ENCODE assay signal across 8 cellular contexts in the genomic region with DNA sequence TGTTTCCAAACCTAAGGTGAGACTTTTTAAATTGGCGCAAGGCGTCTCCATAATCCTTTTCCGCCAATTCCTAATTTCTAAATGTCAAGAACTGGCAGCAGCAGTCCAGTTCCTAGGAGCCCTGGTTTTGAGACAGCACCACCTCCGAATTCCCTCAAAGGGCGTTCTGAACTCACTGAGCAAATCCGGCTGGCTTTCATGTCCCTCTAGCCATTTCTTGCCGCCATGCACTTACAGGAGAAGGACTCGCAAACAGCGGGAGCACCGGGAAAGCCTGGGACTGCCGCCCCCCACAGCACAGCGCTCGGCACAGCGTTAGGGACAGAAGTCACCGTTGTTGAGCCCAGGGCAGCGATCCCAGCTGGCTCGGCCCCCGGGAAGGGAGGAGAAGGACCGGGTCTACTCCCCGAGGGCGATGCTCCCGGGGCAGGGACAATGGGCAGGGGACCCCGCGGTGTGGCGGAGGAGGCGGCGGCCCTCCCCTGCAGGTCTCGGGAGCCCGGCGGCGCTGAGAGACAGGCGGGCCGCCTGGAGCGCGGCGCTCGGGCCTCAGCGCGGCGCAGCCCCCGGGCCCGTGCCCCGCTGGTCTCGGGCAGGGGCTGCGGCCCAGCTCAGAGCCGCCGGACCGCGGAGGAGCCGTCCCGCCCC. TPM values are rescaled to one million over a fixed set of nuclear protein-coding genes. Genes with fewer than 3 reads are reported as not detected.
DNase-seq lines count a peak whose midpoint lies in the region; ATAC-seq, FAIRE-seq and TF ChIP-seq lines count a peak whose summit lies in the region.

No MANE protein-coding gene starts in this region.

- H3K4me1 Mint-ChIP-seq in WTC11, result peaks cover 27% of the 10 kb centered on the region
- peaks cover 72% of the 10 kb centered on the region for H3K4me1 Mint-ChIP-seq in stimulated activated memory B cell treated with anti-CD40 and anti-IgM and Interleukin-4, amounts not matched to agents 10 μg/mL and 1 μg/mL and 100 μg/mL, for 72 hours

- H3K79me2 ChIP-seq in MM.1S (ENCODE audit: low read length), result peaks cover 38% of the 10 kb centered on the region

- H3K27me3 ChIP-seq in MM.1S (replicated peaks; ENCODE audit: insufficient read depth, low read length), result peaks cover 53% of the 10 kb centered on the region

- TF ChIP-seq POLR2A in H54 (IDR thresholded peaks at IDR 0.05; ENCODE audit: low read depth, low read length), result 0 out of 2 replicates have a peak, but pooled peaks have one; percentile 16
- no peak for TF ChIP-seq POLR2A in lower leg skin (IDR thresholded peaks at IDR 0.05)

- H3K9me3 Mint-ChIP-seq in WTC11, result no peaks in the 10 kb centered on the region
- no peaks in the 10 kb centered on the region for H3K9me3 Mint-ChIP-seq in stimulated activated memory B cell treated with anti-CD40 and anti-IgM and Interleukin-4, amounts not matched to agents 10 μg/mL and 1 μg/mL and 100 μg/mL, for 72 hours

- peak overlapping the region; percentile 28 for H2AFZ ChIP-seq in MM.1S (ENCODE audit: low read length)

- no peaks in the 10 kb centered on the region; the same call in none of the 2 replicates for H3K27me3 Mint-ChIP-seq in WTC11 (ENCODE audit: low read depth)
- no peaks in the 10 kb centered on the region for H3K27me3 Mint-ChIP-seq in stimulated activated memory B cell treated with anti-CD40 and anti-IgM and Interleukin-4, amounts not matched to agents 10 μg/mL and 1 μg/mL and 100 μg/mL, for 72 hours

- H3K4me3 Mint-ChIP-seq in WTC11, result peak overlapping the region; percentile 96
- peak overlapping the region; percentile 95 for H3K4me3 Mint-ChIP-seq in stimulated activated memory B cell treated with anti-CD40 and anti-IgM and Interleukin-4, amounts not matched to agents 10 μg/mL and 1 μg/mL and 100 μg/mL, for 72 hours

- peak; percentile 66 for DNase-seq in ELF-1 (ENCODE audit: low read depth, low spot score)
- DNase-seq in H54 (ENCODE audit: insufficient read length, low spot score), result no peak
- DNase-seq in MM.1S, result peak; percentile 18
- peak; percentile 50 for DNase-seq in WTC11 (ENCODE audit: low spot score)
- DNase-seq in ecto neural progenitor cell (ENCODE audit: low spot score), result peak; percentile 76
- DNase-seq in lower leg skin (ENCODE audit: low spot score in 2 of 2), result peak in 1 of 2 donors; percentile 90

- peak overlapping the region; percentile 63 for H3K4me2 ChIP-seq in MM.1S (ENCODE audit: low read depth, low read length)

- H3K4me1 ChIP-seq in MM.1S (ENCODE audit: low read length), result peaks cover 42% of the 10 kb centered on the region

- H4K20me1 ChIP-seq in MM.1S (ENCODE audit: insufficient read depth, low read length), result peaks cover 37% of the 10 kb centered on the region

- peaks cover 36% of the 10 kb centered on the region for H3F3A ChIP-seq in MM.1S (ENCODE audit: insufficient read depth, low read length)

- peak overlapping the region; percentile 84 for H3K27ac Mint-ChIP-seq in WTC11
- peak overlapping the region; percentile 95 for H3K27ac Mint-ChIP-seq in stimulated activated memory B cell treated with anti-CD40 and anti-IgM and Interleukin-4, amounts not matched to agents 10 μg/mL and 1 μg/mL and 100 μg/mL, for 72 hours

- intact Hi-C loops in lower leg skin (cut with DNase I; ENCODE audit: low total_unique reads), result no loop called here

- H3K9ac ChIP-seq in MM.1S (ENCODE audit: low read length), result peak overlapping the region; percentile 59

- WGBS in lower leg skin, 2 donors, result 0 to 6% methylated on average over 22 of the region's 51 CpGs

- ATAC-seq in WTC11, result peak; percentile 27
- ATAC-seq in stimulated activated memory B cell treated with anti-CD40 and anti-IgM and Interleukin-4, amounts not matched to agents 10 μg/mL and 1 μg/mL and 100 μg/mL, for 72 hours, result peak; percentile 56
- ATAC-seq in GM18861 (IDR thresholded peaks at IDR 0.05; ENCODE audit: unreplicated experiment), result no peak

- peak overlapping the region; percentile 59; the same call in 1 of the 2 replicates for H3K27ac ChIP-seq in MM.1S (ENCODE audit: low read length)

- CTCF ChIA-PET in WTC11 (lab: Charles Lee), result interaction anchor here (1.0 to 2.0 kb wide), 2 partner anchors 17 to 210 kb away, joined by 3 to 7 read pairs; no protein-coding TSS in a partner anchor

- H3K9me2 ChIP-seq in MM.1S (replicated peaks; ENCODE audit: insufficient read depth, low read length), result no peaks in the 10 kb centered on the region

- no peak for FAIRE-seq in H54 (lab: Jason Lieb, UNC)

- POLR2A ChIA-PET in WTC11 (lab: Charles Lee), result interaction anchor here (0.5 to 1.2 kb wide), 2 partner anchors 93 to 185 kb away, joined by 3 to 5 read pairs; no protein-coding TSS in a partner anchor

- peak overlapping the region; percentile 75 for H3K4me3 ChIP-seq in MM.1S (ENCODE audit: low read length)
- peak overlapping the region; percentile 84 for H3K4me3 ChIP-seq in lower leg skin (ENCODE audit: low read depth, poor library complexity, severe bottlenecking)

- TF ChIP-seq CTCF in MM.1S (IDR thresholded peaks at IDR 0.05; ENCODE audit: low read length) (no peak), WTC11 (IDR thresholded peaks at IDR 0.05) (no peak), lower leg skin (IDR thresholded peaks at IDR 0.05) (no peak)

- H3K36me3 ChIP-seq in MM.1S (replicated peaks; ENCODE audit: insufficient read depth, low read length), result peaks cover 2% of the 10 kb centered on the region; the same call in 1 of the 2 replicates

- no peaks in the 10 kb centered on the region for H3K9me3 ChIP-seq in MM.1S (replicated peaks; ENCODE audit: insufficient read depth, low read length)

- H3K36me3 Mint-ChIP-seq in WTC11, result peaks cover 11% of the 10 kb centered on the region
- peaks cover 24% of the 10 kb centered on the region for H3K36me3 Mint-ChIP-seq in stimulated activated memory B cell treated with anti-CD40 and anti-IgM and Interleukin-4, amounts not matched to agents 10 μg/mL and 1 μg/mL and 100 μg/mL, for 72 hours

TF ChIP-seq in WTC11, 78 proteins besides CTCF, POLR2A, EP300 and RAD21 (continues in another document):
- TF ChIP-seq, protein P1, sequence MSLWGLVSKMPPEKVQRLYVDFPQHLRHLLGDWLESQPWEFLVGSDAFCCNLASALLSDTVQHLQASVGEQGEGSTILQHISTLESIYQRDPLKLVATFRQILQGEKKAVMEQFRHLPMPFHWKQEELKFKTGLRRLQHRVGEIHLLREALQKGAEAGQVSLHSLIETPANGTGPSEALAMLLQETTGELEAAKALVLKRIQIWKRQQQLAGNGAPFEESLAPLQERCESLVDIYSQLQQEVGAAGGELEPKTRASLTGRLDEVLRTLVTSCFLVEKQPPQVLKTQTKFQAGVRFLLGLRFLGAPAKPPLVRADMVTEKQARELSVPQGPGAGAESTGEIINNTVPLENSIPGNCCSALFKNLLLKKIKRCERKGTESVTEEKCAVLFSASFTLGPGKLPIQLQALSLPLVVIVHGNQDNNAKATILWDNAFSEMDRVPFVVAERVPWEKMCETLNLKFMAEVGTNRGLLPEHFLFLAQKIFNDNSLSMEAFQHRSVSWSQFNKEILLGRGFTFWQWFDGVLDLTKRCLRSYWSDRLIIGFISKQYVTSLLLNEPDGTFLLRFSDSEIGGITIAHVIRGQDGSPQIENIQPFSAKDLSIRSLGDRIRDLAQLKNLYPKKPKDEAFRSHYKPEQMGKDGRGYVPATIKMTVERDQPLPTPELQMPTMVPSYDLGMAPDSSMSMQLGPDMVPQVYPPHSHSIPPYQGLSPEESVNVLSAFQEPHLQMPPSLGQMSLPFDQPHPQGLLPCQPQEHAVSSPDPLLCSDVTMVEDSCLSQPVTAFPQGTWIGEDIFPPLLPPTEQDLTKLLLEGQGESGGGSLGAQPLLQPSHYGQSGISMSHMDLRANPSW (CRISPR knock-in tag; conservative IDR thresholded peaks at IDR 0.05; ENCODE audit: low read depth), result no peak
- TF ChIP-seq FOXP4 (CRISPR knock-in tag; IDR thresholded peaks at IDR 0.05) (0 out of 2 replicates have a peak, but pooled peaks have one; percentile 19), CREB1 (CRISPR knock-in tag; IDR thresholded peaks at IDR 0.05) (no peak)
- TF ChIP-seq, protein P2, sequence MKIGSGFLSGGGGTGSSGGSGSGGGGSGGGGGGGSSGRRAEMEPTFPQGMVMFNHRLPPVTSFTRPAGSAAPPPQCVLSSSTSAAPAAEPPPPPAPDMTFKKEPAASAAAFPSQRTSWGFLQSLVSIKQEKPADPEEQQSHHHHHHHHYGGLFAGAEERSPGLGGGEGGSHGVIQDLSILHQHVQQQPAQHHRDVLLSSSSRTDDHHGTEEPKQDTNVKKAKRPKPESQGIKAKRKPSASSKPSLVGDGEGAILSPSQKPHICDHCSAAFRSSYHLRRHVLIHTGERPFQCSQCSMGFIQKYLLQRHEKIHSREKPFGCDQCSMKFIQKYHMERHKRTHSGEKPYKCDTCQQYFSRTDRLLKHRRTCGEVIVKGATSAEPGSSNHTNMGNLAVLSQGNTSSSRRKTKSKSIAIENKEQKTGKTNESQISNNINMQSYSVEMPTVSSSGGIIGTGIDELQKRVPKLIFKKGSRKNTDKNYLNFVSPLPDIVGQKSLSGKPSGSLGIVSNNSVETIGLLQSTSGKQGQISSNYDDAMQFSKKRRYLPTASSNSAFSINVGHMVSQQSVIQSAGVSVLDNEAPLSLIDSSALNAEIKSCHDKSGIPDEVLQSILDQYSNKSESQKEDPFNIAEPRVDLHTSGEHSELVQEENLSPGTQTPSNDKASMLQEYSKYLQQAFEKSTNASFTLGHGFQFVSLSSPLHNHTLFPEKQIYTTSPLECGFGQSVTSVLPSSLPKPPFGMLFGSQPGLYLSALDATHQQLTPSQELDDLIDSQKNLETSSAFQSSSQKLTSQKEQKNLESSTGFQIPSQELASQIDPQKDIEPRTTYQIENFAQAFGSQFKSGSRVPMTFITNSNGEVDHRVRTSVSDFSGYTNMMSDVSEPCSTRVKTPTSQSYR (CRISPR knock-in tag; IDR thresholded peaks at IDR 0.05), result no peak

RNA-seq across cellular contexts. Expression of gene ARHGAP17, which starts 0.5 kb away (rescaled TPM):
- total RNA-seq in WTC11 (2021) (69.9 to 84.5 TPM (median 78.9 TPM) in 3 replicates), lower leg skin (10 to 100 TPM; 28.0 to 49.2 (median 31.2) TPM)
